In the genomic region with DNA sequence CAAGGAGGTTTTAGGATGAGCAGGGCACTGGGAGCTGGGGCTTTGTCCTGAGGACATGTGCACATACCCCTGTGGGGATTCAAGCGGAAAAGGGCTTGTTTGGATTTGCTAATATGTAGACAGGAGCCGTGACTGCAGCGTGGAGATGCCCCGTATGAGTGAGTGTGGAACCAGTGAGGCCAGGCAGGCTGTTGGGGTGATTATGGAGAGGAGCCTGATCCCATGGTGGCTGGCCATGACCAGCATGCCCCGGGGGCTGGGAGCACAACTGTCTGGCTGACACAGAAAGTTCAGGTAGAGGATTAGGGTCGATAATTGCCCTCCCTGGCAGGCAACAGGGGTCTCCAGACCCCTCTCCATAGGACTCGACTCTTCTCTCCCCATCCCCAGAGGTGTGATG, we compare ENCODE assay signal across 25 cellular contexts.
"Had no signal": no experiment of that assay in that cellular context is flagged by ENCODE, and none has a peak within 500 bp of the region (broad histone marks: within the 10 kb centered on the region; RNA-seq: fewer than 3 reads in every experiment).

No MANE protein-coding gene starts in this region.

- H3K27ac Mint-ChIP-seq: dendritic cell treated with granulocyte-macrophage colony-stimulating factor and Interleukin-4, amounts not matched to agents 40 ng/mL and 50 ng/mL, for 4 days; endodermal cell; mesothelial cell of epicardium; natural killer cell treated with Interleukin-12 subunit alpha and Interleukin-12 subunit beta and Interleukin-15 and Interleukin-18, amount 100 ng/mL, for 72 hours; stimulated activated naive B cell treated with anti-CD40 and anti-IgM and Interleukin-4, amounts not matched to agents 10 μg/mL and 1 μg/mL and 100 μg/mL, for 72 hours; stimulated activated naive CD8-positive, alpha-beta T cell treated with anti-CD3 and anti-CD28 coated beads, Interleukin-15, Interleukin-2, amounts not matched to agents 100 ng/mL and 50 ng/mL, for 24 hours had no signal

- H3K9me3 ChIP-seq: esophagus muscularis mucosa, gastroesophageal sphincter, heart left ventricle, left lung, mucosa of descending colon, neutrophil, pancreas, right lobe of liver, thoracic aorta, tibial nerve, upper lobe of left lung had no signal

- H3K4me3 ChIP-seq: esophagus muscularis mucosa, gastroesophageal sphincter, heart left ventricle, hepatocyte, left lung, mucosa of descending colon, pancreas, right lobe of liver, thoracic aorta, tibial nerve, upper lobe of left lung had no signal

- DNase-seq: effector CD8-positive, alpha-beta T cell; endodermal cell; foreskin keratinocyte; heart left ventricle; left cardiac atrium; left lung; mesenchymal stem cell; mucosa of descending colon; naive B cell; pancreas; right lobe of liver; stimulated activated CD4-positive, alpha-beta T cell treated with anti-CD3 and anti-CD28 coated beads, Interleukin-15, amount 100 ng/mL, for 24 hours; stimulated activated CD4-positive, alpha-beta T cell treated with anti-CD3 and anti-CD28 coated beads, Interleukin-2, amount 100 ng/mL, for 48 hours; stimulated activated naive B cell treated with anti-CD40 and anti-IgM and Interleukin-4, amounts not matched to agents 10 μg/mL and 1 μg/mL and 100 μg/mL, for 72 hours had no signal

- H3K27me3 Mint-ChIP-seq: dendritic cell treated with granulocyte-macrophage colony-stimulating factor and Interleukin-4, amounts not matched to agents 40 ng/mL and 50 ng/mL, for 4 days; naive B cell; natural killer cell treated with Interleukin-12 subunit alpha and Interleukin-12 subunit beta and Interleukin-15 and Interleukin-18, amount 100 ng/mL, for 72 hours; stimulated activated naive B cell treated with anti-CD40 and anti-IgM and Interleukin-4, amounts not matched to agents 10 μg/mL and 1 μg/mL and 100 μg/mL, for 72 hours; stimulated activated naive CD8-positive, alpha-beta T cell treated with anti-CD3 and anti-CD28 coated beads, Interleukin-15, Interleukin-2, amounts not matched to agents 100 ng/mL and 50 ng/mL, for 24 hours had no signal

- H3K4me3 Mint-ChIP-seq: dendritic cell treated with granulocyte-macrophage colony-stimulating factor and Interleukin-4, amounts not matched to agents 40 ng/mL and 50 ng/mL, for 4 days; endodermal cell; mesothelial cell of epicardium; natural killer cell treated with Interleukin-12 subunit alpha and Interleukin-12 subunit beta and Interleukin-15 and Interleukin-18, amount 100 ng/mL, for 72 hours; stimulated activated naive B cell treated with anti-CD40 and anti-IgM and Interleukin-4, amounts not matched to agents 10 μg/mL and 1 μg/mL and 100 μg/mL, for 72 hours; stimulated activated naive CD8-positive, alpha-beta T cell treated with anti-CD3 and anti-CD28 coated beads, Interleukin-15, Interleukin-2, amounts not matched to agents 100 ng/mL and 50 ng/mL, for 24 hours had no signal

- H3K27ac ChIP-seq: esophagus muscularis mucosa, foreskin keratinocyte, gastroesophageal sphincter, heart left ventricle, hepatocyte, left lung, neutrophil, pancreas, right lobe of liver, thoracic aorta, tibial nerve, upper lobe of left lung had no signal

- H3K9me3 Mint-ChIP-seq: dendritic cell treated with granulocyte-macrophage colony-stimulating factor and Interleukin-4, amounts not matched to agents 40 ng/mL and 50 ng/mL, for 4 days; endodermal cell; natural killer cell treated with Interleukin-12 subunit alpha and Interleukin-12 subunit beta and Interleukin-15 and Interleukin-18, amount 100 ng/mL, for 72 hours; stimulated activated naive CD8-positive, alpha-beta T cell treated with anti-CD3 and anti-CD28 coated beads, Interleukin-15, Interleukin-2, amounts not matched to agents 100 ng/mL and 50 ng/mL, for 24 hours had no signal

- H3K27me3 ChIP-seq: esophagus muscularis mucosa, foreskin keratinocyte, gastroesophageal sphincter, heart left ventricle, hepatocyte, left lung, neutrophil, pancreas, right lobe of liver, tibial nerve, upper lobe of left lung had no signal

- H3K4me1 Mint-ChIP-seq: naive B cell; stimulated activated naive B cell treated with anti-CD40 and anti-IgM and Interleukin-4, amounts not matched to agents 10 μg/mL and 1 μg/mL and 100 μg/mL, for 72 hours had no signal

- H3K36me3 Mint-ChIP-seq: natural killer cell treated with Interleukin-12 subunit alpha and Interleukin-12 subunit beta and Interleukin-15 and Interleukin-18, amount 100 ng/mL, for 72 hours had no signal

- H3K36me3 ChIP-seq: esophagus muscularis mucosa, gastroesophageal sphincter, heart left ventricle, left lung, neutrophil, pancreas, right lobe of liver, thoracic aorta, tibial nerve, upper lobe of left lung had no signal
